Comparison of ENCODE assay signal across 14 cellular contexts in the genomic region with DNA sequence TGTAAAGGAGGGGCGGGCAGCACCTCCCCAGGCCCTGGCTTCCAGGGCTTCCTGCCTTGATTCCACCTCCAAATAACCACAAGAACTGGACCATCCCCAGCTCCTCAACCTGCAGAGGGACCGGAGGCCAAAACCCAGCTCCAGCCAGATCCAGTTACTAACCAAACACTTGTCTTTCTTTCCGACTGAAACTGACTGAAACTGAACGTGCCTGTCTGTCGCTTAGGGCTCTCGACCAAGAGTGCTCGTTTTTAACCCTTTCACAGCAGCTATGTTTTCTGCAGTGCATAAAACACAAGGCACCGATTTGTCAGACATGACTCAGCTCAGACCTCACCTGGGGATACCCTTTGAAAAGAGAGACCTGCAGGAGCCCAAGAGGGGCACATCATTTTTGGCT.
DNase-seq lines count a peak whose midpoint lies in the region; ATAC-seq and TF ChIP-seq lines count a peak whose summit lies in the region.
"Had no signal": no experiment of that assay in that cellular context is flagged by ENCODE, and none has a peak within 500 bp of the region (broad histone marks: within the 10 kb centered on the region; RNA-seq: fewer than 3 reads in every experiment).

No MANE protein-coding gene starts in this region.

- H4K20me1 ChIP-seq in PC-3 (ENCODE audit: low read length), result no peaks in the 10 kb centered on the region

- no TSS peak for BruUV-seq in PC-3 (replicated peaks; lab: Mats Ljungman, UMichigan)

- peak overlapping the region; percentile 30 for H3K4me2 ChIP-seq in PC-3 (ENCODE audit: low read length)

- no peaks in the 10 kb centered on the region for H3K27me3 ChIP-seq in PC-3 (ENCODE audit: low read length)

- H3K36me3 Mint-ChIP-seq in activated T-helper 1 cell treated with anti-CD3 and anti-CD28 coated beads, Interleukin-12 subunit alpha, Interleukin-12 subunit beta, Interleukin-2, Interleukin-4 antibody, amounts not matched to agents 30 ng/mL and 10 ng/mL and 1 ng/mL, durations not matched to agents 14 hours and 24 hours and 36 hours (ENCODE audit: low read depth), result no peaks in the 10 kb centered on the region
- H3K36me3 Mint-ChIP-seq: activated naive CD4-positive, alpha-beta T cell treated with anti-CD3 and anti-CD28 coated beads, Interleukin-2, amount 50 U/mL, for 24 hours; naive thymus-derived CD8-positive, alpha-beta T cell had no signal

- POLR2A ChIA-PET in PC-3 (lab: Charles Lee; ENCODE audit: unreplicated experiment), result interaction anchor here (1.0 kb wide), 1 partner anchor 13 kb away, joined by 3 read pairs; no protein-coding TSS in a partner anchor

- H3K79me2 ChIP-seq in PC-3 (ENCODE audit: low read length), result no peaks in the 10 kb centered on the region

- intact Hi-C loops in PC-3 (cut with micrococcal nuclease), result no loop called here
- intact Hi-C loops in activated T-helper 1 cell treated with anti-CD3 and anti-CD28 coated beads, Interleukin-12 subunit alpha, Interleukin-12 subunit beta, Interleukin-2, Interleukin-4 antibody, amounts not matched to agents 30 ng/mL and 10 ng/mL and 1 ng/mL, durations not matched to agents 14 hours and 24 hours and 36 hours (cut with micrococcal nuclease), result no loop called here

- peaks cover 61% of the 10 kb centered on the region for H3K4me1 ChIP-seq in PC-3 (ENCODE audit: insufficient read depth, low read length)

- CTCF ChIA-PET in PC-3 (lab: Charles Lee), result interaction anchor here (0.6 kb wide), 1 partner anchor 87 kb away, joined by 3 read pairs; no protein-coding TSS in a partner anchor

- H3K27me3 Mint-ChIP-seq in activated T-helper 1 cell treated with anti-CD3 and anti-CD28 coated beads, Interleukin-12 subunit alpha, Interleukin-12 subunit beta, Interleukin-2, Interleukin-4 antibody, amounts not matched to agents 30 ng/mL and 10 ng/mL and 1 ng/mL, durations not matched to agents 14 hours and 24 hours and 36 hours (ENCODE audit: insufficient read depth), result peaks cover 13% of the 10 kb centered on the region
- H3K27me3 Mint-ChIP-seq: activated naive CD4-positive, alpha-beta T cell treated with anti-CD3 and anti-CD28 coated beads, Interleukin-2, amount 50 U/mL, for 24 hours had no signal

- TF ChIP-seq CTCF in C4-2B (conservative IDR thresholded peaks at IDR 0.05) (no peak), PC-3 (conservative IDR thresholded peaks at IDR 0.05; ENCODE audit: low read depth, low read length) (no peak)

- H3K27ac ChIP-seq in C4-2B (peak overlapping the region; percentile 68), PC-3 (ENCODE audit: low read length) (peak overlapping the region; percentile 73)

- DNase-seq in NCI-H1417 (lab: John Stamatoyannopoulos, UW) (peak; percentile 75 to 97 (median 92)), PC-3 (peak; percentile 87), mesenteric fat pad (ENCODE audit: low spot score) (peak; percentile 59), GOT3 (lab: John Stamatoyannopoulos, UW) (no peak), medulla oblongata (ENCODE audit: extremely low spot score) (no peak)
- DNase-seq in activated T-helper 1 cell treated with anti-CD3 and anti-CD28 coated beads, Interleukin-12 subunit alpha, Interleukin-12 subunit beta, Interleukin-2, Interleukin-4 antibody, amounts not matched to agents 30 ng/mL and 10 ng/mL and 1 ng/mL, durations not matched to agents 14 hours and 24 hours and 36 hours (ENCODE audit: low spot score), result no peak
- DNase-seq: Karpas-422; naive thymus-derived CD8-positive, alpha-beta T cell; OCI-M1; stimulated activated CD4-positive, alpha-beta T cell treated with anti-CD3 and anti-CD28 coated beads, Interleukin-12 subunit alpha, Interleukin-12 subunit beta, amount 100 ng/mL, for 4 hours had no signal

- H3K9ac ChIP-seq in PC-3 (ENCODE audit: low read length), result 0 out of 2 replicates have a peak overlapping the region, but pooled peaks have one; percentile 4

- no peaks in the 10 kb centered on the region for H3K4me1 Mint-ChIP-seq in activated T-helper 1 cell treated with anti-CD3 and anti-CD28 coated beads, Interleukin-12 subunit alpha, Interleukin-12 subunit beta, Interleukin-2, Interleukin-4 antibody, amounts not matched to agents 30 ng/mL and 10 ng/mL and 1 ng/mL, durations not matched to agents 14 hours and 24 hours and 36 hours (ENCODE audit: low read depth)
- H3K4me1 Mint-ChIP-seq: activated naive CD4-positive, alpha-beta T cell treated with anti-CD3 and anti-CD28 coated beads, Interleukin-2, amount 50 U/mL, for 24 hours had no signal

- H3K9me2 ChIP-seq in PC-3 (replicated peaks; ENCODE audit: low read length), result no peaks in the 10 kb centered on the region

- no peak for TF ChIP-seq POLR2A in GM18505 (IDR thresholded peaks at IDR 0.05; ENCODE audit: borderline replicate concordance, extremely low read depth, insufficient read depth, insufficient read length)

- ATAC-seq in PC-3 (peak; percentile 73), GM18505 (IDR thresholded peaks at IDR 0.05; ENCODE audit: unreplicated experiment) (no peak)
- ATAC-seq: naive thymus-derived CD8-positive, alpha-beta T cell had no signal

- no peaks in the 10 kb centered on the region for H3K9me3 Mint-ChIP-seq in activated T-helper 1 cell treated with anti-CD3 and anti-CD28 coated beads, Interleukin-12 subunit alpha, Interleukin-12 subunit beta, Interleukin-2, Interleukin-4 antibody, amounts not matched to agents 30 ng/mL and 10 ng/mL and 1 ng/mL, durations not matched to agents 14 hours and 24 hours and 36 hours
- H3K9me3 Mint-ChIP-seq: activated naive CD4-positive, alpha-beta T cell treated with anti-CD3 and anti-CD28 coated beads, Interleukin-2, amount 50 U/mL, for 24 hours; naive thymus-derived CD8-positive, alpha-beta T cell; T-helper 1 cell treated with Interleukin-12 subunit alpha and Interleukin-12 subunit beta and Interleukin-4 antibody, amounts not matched to agents 30 μg/mL and 1 μg/mL, for 36 hours had no signal

- H3F3A ChIP-seq in PC-3 (ENCODE audit: low read length, unreplicated experiment), result no peaks in the 10 kb centered on the region

- H2AFZ ChIP-seq in PC-3 (ENCODE audit: low read length), result no peak overlapping the region

- no peak overlapping the region for H3K4me3 Mint-ChIP-seq in activated T-helper 1 cell treated with anti-CD3 and anti-CD28 coated beads, Interleukin-12 subunit alpha, Interleukin-12 subunit beta, Interleukin-2, Interleukin-4 antibody, amounts not matched to agents 30 ng/mL and 10 ng/mL and 1 ng/mL, durations not matched to agents 14 hours and 24 hours and 36 hours
- H3K4me3 Mint-ChIP-seq: activated naive CD4-positive, alpha-beta T cell treated with anti-CD3 and anti-CD28 coated beads, Interleukin-2, amount 50 U/mL, for 24 hours; naive thymus-derived CD8-positive, alpha-beta T cell; T-helper 1 cell treated with Interleukin-12 subunit alpha and Interleukin-12 subunit beta and Interleukin-4 antibody, amounts not matched to agents 30 μg/mL and 1 μg/mL, for 36 hours had no signal

- H3K9me3 ChIP-seq in PC-3 (ENCODE audit: low read length), result no peaks in the 10 kb centered on the region

- peaks cover 2% of the 10 kb centered on the region; the same call in 1 of the 2 replicates for H3K36me3 ChIP-seq in PC-3 (ENCODE audit: low read depth, low read length)

- H3K4me3 ChIP-seq in PC-3 (ENCODE audit: low read length), result no peak overlapping the region

- no peak overlapping the region for H3K27ac Mint-ChIP-seq in activated T-helper 1 cell treated with anti-CD3 and anti-CD28 coated beads, Interleukin-12 subunit alpha, Interleukin-12 subunit beta, Interleukin-2, Interleukin-4 antibody, amounts not matched to agents 30 ng/mL and 10 ng/mL and 1 ng/mL, durations not matched to agents 14 hours and 24 hours and 36 hours
- H3K27ac Mint-ChIP-seq: activated naive CD4-positive, alpha-beta T cell treated with anti-CD3 and anti-CD28 coated beads, Interleukin-2, amount 50 U/mL, for 24 hours; naive thymus-derived CD8-positive, alpha-beta T cell; T-helper 1 cell treated with Interleukin-12 subunit alpha and Interleukin-12 subunit beta and Interleukin-4 antibody, amounts not matched to agents 30 μg/mL and 1 μg/mL, for 36 hours had no signal

Comparison
In these comparisons a context has a peak if more than half of its experiments do, and no peak if none do; other contexts are left out.
1. DNase-seq: peak in NCI-H1417 (3 of 3), PC-3 (single experiment) and mesenteric fat pad (single experiment); none in GOT3 (single experiment), activated T-helper 1 cell treated with anti-CD3 and anti-CD28 coated beads, Interleukin-12 subunit alpha, Interleukin-12 subunit beta, Interleukin-2, Interleukin-4 antibody, amounts not matched to agents 30 ng/mL and 10 ng/mL and 1 ng/mL, durations not matched to agents 14 hours and 24 hours and 36 hours (single experiment) and medulla oblongata (single experiment).